ENCODE assay signal across 10 cellular contexts in genomic region chr20:41248371-41249024, GRCh38.
DNase-seq lines count a peak whose midpoint lies in the region; ATAC-seq and TF ChIP-seq lines count a peak whose summit lies in the region.
"Had no signal": no experiment of that assay in that cellular context is flagged by ENCODE, and none has a peak within 500 bp of the region (broad histone marks: within the 10 kb centered on the region; RNA-seq: fewer than 3 reads in every experiment).

No MANE protein-coding gene starts in this region.

- BruUV-seq in PC-3 (replicated peaks; lab: Mats Ljungman, UMichigan): TSS peak; percentile 31

- no peak for TF ChIP-seq CTCF in PC-3 (conservative IDR thresholded peaks at IDR 0.05; ENCODE audit: low read depth, low read length)

- peak overlapping the region; percentile 81 for H3K27ac ChIP-seq in PC-3 (ENCODE audit: low read length)
- peak overlapping the region; percentile 86 for H3K27ac ChIP-seq in epithelial cell of prostate

- H3K27me3 ChIP-seq in PC-3 (ENCODE audit: low read length): no peaks in the 10 kb centered on the region

- no peaks in the 10 kb centered on the region for H3K36me3 ChIP-seq in PC-3 (ENCODE audit: low read depth, low read length)

- no peaks in the 10 kb centered on the region for H3K9me3 ChIP-seq in PC-3 (ENCODE audit: low read length)

- no peaks in the 10 kb centered on the region for H4K20me1 ChIP-seq in PC-3 (ENCODE audit: low read length)

- H3F3A ChIP-seq in PC-3 (ENCODE audit: low read length, unreplicated experiment): peaks cover 5% of the 10 kb centered on the region

- H2AFZ ChIP-seq in PC-3 (ENCODE audit: low read length): no peak overlapping the region

- H3K4me3 ChIP-seq in PC-3 (ENCODE audit: low read length): peak overlapping the region; percentile 26; the same call in 1 of the 2 replicates

- H3K9ac ChIP-seq in PC-3 (ENCODE audit: low read length): 0 out of 2 replicates have a peak overlapping the region, but pooled peaks have one; percentile 22

- ATAC-seq in PC-3: peak; percentile 50
- ATAC-seq in stimulated activated naive B cell treated with anti-CD40 and anti-IgM and Interleukin-4, amounts not matched to agents 10 μg/mL and 1 μg/mL and 100 μg/mL, for 72 hours (replicated peaks): peak; percentile 51 to 58

- peak overlapping the region; percentile 98 for H3K27ac Mint-ChIP-seq in stimulated activated naive B cell treated with anti-CD40 and anti-IgM and Interleukin-4, amounts not matched to agents 10 μg/mL and 1 μg/mL and 100 μg/mL, for 72 hours
- no peak overlapping the region for H3K27ac Mint-ChIP-seq in immature natural killer cell
- H3K27ac Mint-ChIP-seq: T-helper 2 cell treated with Interferon-gamma antibody and Interleukin-4, amounts not matched to agents 5 μg/mL and 100 μg/mL, for 36 hours had no signal

- POLR2A ChIA-PET in PC-3 (lab: Charles Lee; ENCODE audit: unreplicated experiment): no interaction called here

- intact Hi-C loops in PC-3 (cut with micrococcal nuclease): loop anchor here (1.0 to 2.0 kb wide), 3 partner anchors 15 to 92 kb away; partner anchors contain the start of genes LPIN3 and ZHX3

- no peaks in the 10 kb centered on the region for H3K9me3 Mint-ChIP-seq in stimulated activated naive B cell treated with anti-CD40 and anti-IgM and Interleukin-4, amounts not matched to agents 10 μg/mL and 1 μg/mL and 100 μg/mL, for 72 hours
- H3K9me3 Mint-ChIP-seq in immature natural killer cell: no peaks in the 10 kb centered on the region
- H3K9me3 Mint-ChIP-seq: T-helper 2 cell treated with Interferon-gamma antibody and Interleukin-4, amounts not matched to agents 5 μg/mL and 100 μg/mL, for 36 hours had no signal

- H3K79me2 ChIP-seq in PC-3 (ENCODE audit: low read length): no peaks in the 10 kb centered on the region

- CTCF ChIA-PET in PC-3 (lab: Charles Lee): interaction anchor here (1.0 kb wide), 1 partner anchor 71 kb away, joined by 3 read pairs; no protein-coding TSS in a partner anchor

- no peaks in the 10 kb centered on the region for H3K27me3 Mint-ChIP-seq in stimulated activated naive B cell treated with anti-CD40 and anti-IgM and Interleukin-4, amounts not matched to agents 10 μg/mL and 1 μg/mL and 100 μg/mL, for 72 hours
- H3K27me3 Mint-ChIP-seq in immature natural killer cell (ENCODE audit: low read depth in 3 of 3): peaks cover 0 to 2% (median 1%) of the 10 kb centered on the region in 3 donors

- no peaks in the 10 kb centered on the region for H3K9me2 ChIP-seq in PC-3 (replicated peaks; ENCODE audit: low read length)

- DNase-seq in PC-3: peak; percentile 31
- no peak for DNase-seq in epithelial cell of prostate (ENCODE audit: low read depth, low spot score)
- DNase-seq in medulla oblongata (ENCODE audit: extremely low spot score): peak; percentile 85
- DNase-seq in stimulated activated naive B cell treated with anti-CD40 and anti-IgM and Interleukin-4, amounts not matched to agents 10 μg/mL and 1 μg/mL and 100 μg/mL, for 72 hours: no peak
- DNase-seq in T-helper 9 cell: no peak
- DNase-seq in immature natural killer cell: no peak
- DNase-seq in NOMO-1 treated with dmso at 0.1 percent for 144 hours (lab: John Stamatoyannopoulos, UW; ENCODE audit: unreplicated experiment): no peak
- no peak for DNase-seq in erythroblast (lab: John Stamatoyannopoulos, UW)
- DNase-seq: NCI-H2081 had no signal

- peak overlapping the region; percentile 74 for H3K4me2 ChIP-seq in PC-3 (ENCODE audit: low read length)

- peaks cover 9 to 23% of the 10 kb centered on the region in 2 donors for H3K36me3 Mint-ChIP-seq in stimulated activated naive B cell treated with anti-CD40 and anti-IgM and Interleukin-4, amounts not matched to agents 10 μg/mL and 1 μg/mL and 100 μg/mL, for 72 hours
- peaks cover 0 to 10% (median 0%) of the 10 kb centered on the region in 3 donors for H3K36me3 Mint-ChIP-seq in immature natural killer cell

- no peak for TF ChIP-seq POLR2A in erythroblast (IDR thresholded peaks at IDR 0.05; ENCODE audit: low read length)

- H3K4me3 Mint-ChIP-seq in stimulated activated naive B cell treated with anti-CD40 and anti-IgM and Interleukin-4, amounts not matched to agents 10 μg/mL and 1 μg/mL and 100 μg/mL, for 72 hours: peak overlapping the region; percentile 68 to 72
- no peak overlapping the region for H3K4me3 Mint-ChIP-seq in immature natural killer cell
- H3K4me3 Mint-ChIP-seq: T-helper 2 cell treated with Interferon-gamma antibody and Interleukin-4, amounts not matched to agents 5 μg/mL and 100 μg/mL, for 36 hours had no signal

- H3K4me1 ChIP-seq in PC-3 (ENCODE audit: insufficient read depth, low read length): peaks cover 23% of the 10 kb centered on the region

- peaks cover 48 to 74% of the 10 kb centered on the region in 2 donors for H3K4me1 Mint-ChIP-seq in stimulated activated naive B cell treated with anti-CD40 and anti-IgM and Interleukin-4, amounts not matched to agents 10 μg/mL and 1 μg/mL and 100 μg/mL, for 72 hours
- H3K4me1 Mint-ChIP-seq in immature natural killer cell: no peaks in the 10 kb centered on the region

Comparison
In these comparisons a context has a peak if more than half of its experiments do, and no peak if none do; other contexts are left out.
1. DNase-seq: peak in PC-3 (single experiment) and medulla oblongata (single experiment); none in epithelial cell of prostate (single experiment), stimulated activated naive B cell treated with anti-CD40 and anti-IgM and Interleukin-4, amounts not matched to agents 10 μg/mL and 1 μg/mL and 100 μg/mL, for 72 hours (single experiment), T-helper 9 cell (single experiment), immature natural killer cell (0 of 3), NOMO-1 treated with dmso at 0.1 percent for 144 hours (single experiment) and erythroblast (0 of 2).
2. H3K4me3 Mint-ChIP-seq: peak in stimulated activated naive B cell treated with anti-CD40 and anti-IgM and Interleukin-4, amounts not matched to agents 10 μg/mL and 1 μg/mL and 100 μg/mL, for 72 hours (2 of 2); none in immature natural killer cell (0 of 5).